In the genomic region with DNA sequence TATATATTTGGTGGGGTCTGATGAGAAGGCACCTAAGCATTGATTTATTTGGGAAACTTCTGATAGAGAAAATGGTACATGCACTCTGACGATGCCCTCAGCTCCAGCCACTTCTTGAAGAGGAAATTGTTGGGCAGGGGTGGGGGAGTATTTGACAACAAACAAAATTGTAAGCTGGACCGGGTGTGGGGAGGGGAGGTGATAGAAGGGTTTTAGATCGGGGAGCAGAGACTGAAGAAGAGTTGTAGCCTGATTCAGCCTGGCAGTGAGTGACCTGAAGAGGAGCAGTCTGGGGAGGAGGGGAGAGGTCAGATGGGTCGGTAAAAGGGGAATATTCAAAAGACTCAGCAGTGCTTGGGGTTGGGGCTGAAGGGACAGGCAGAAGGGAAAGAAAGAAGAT, we compare ENCODE assay signal across 36 cellular contexts.
"Had no signal": no experiment of that assay in that cellular context is flagged by ENCODE, and none has a peak within 500 bp of the region (broad histone marks: within the 10 kb centered on the region; RNA-seq: fewer than 3 reads in every experiment).

No MANE protein-coding gene starts in this region.

- H3K27me3 Mint-ChIP-seq: activated B cell treated with CpG ODN at 0.5 μM for 24 hours; activated CD4-positive, alpha-beta memory T cell treated with anti-CD3 and anti-CD28 coated beads for 36 hours; activated naive CD8-positive, alpha-beta T cell treated with anti-CD3 and anti-CD28 coated beads for 36 hours; activated T-helper 17 cell treated with anti-CD3 and anti-CD28 coated beads, Interleukin-2, amount 50 U/mL, for 72 hours had no signal

- H3K27ac Mint-ChIP-seq: activated B cell treated with CpG ODN at 0.5 μM for 24 hours; activated CD4-positive, alpha-beta memory T cell treated with anti-CD3 and anti-CD28 coated beads for 36 hours; activated naive CD8-positive, alpha-beta T cell treated with anti-CD3 and anti-CD28 coated beads for 36 hours; activated T-cell treated with anti-CD3 and anti-CD28 coated beads, Interleukin-2, amount 50 U/mL, for 72 hours; activated T-helper 17 cell treated with anti-CD3 and anti-CD28 coated beads, Interleukin-2, amount 50 U/mL, for 72 hours had no signal

- FAIRE-seq: K562 had no signal

- H3K4me1 ChIP-seq: Peyer's patch, SJCRH30 had no signal

- H3K4me1 Mint-ChIP-seq: activated B cell treated with CpG ODN at 0.5 μM for 24 hours; activated naive CD8-positive, alpha-beta T cell treated with anti-CD3 and anti-CD28 coated beads for 36 hours; activated T-helper 17 cell treated with anti-CD3 and anti-CD28 coated beads, Interleukin-2, amount 50 U/mL, for 72 hours had no signal

- H3K36me3 Mint-ChIP-seq: activated CD4-positive, alpha-beta memory T cell treated with anti-CD3 and anti-CD28 coated beads for 36 hours; activated naive CD8-positive, alpha-beta T cell treated with anti-CD3 and anti-CD28 coated beads for 36 hours had no signal

- H3K4me2 ChIP-seq: SK-N-SH had no signal

- ATAC-seq: activated T-cell treated with anti-CD3 and anti-CD28 coated beads, Interleukin-2, amount 50 U/mL, for 72 hours; activated T-helper 17 cell treated with anti-CD3 and anti-CD28 coated beads, Interleukin-2, amount 50 U/mL, for 72 hours; K562 had no signal

- H3K9me3 ChIP-seq: SJCRH30, SK-N-SH had no signal

- H3K27me3 ChIP-seq: brain microvascular endothelial cell, Peyer's patch, SJCRH30 had no signal

- H3K36me3 ChIP-seq: brain microvascular endothelial cell, Peyer's patch, SJCRH30 had no signal

- H3K4me3 ChIP-seq: K562, Peyer's patch, SJCRH30 had no signal

- DNase-seq: activated B cell treated with CpG ODN at 0.5 μM for 24 hours; activated CD4-positive, alpha-beta memory T cell treated with anti-CD3 and anti-CD28 coated beads for 36 hours; activated CD4-positive, alpha-beta T cell treated with anti-CD3 and anti-CD28 coated beads for 4 hours; activated CD4-positive, alpha-beta T cell treated with anti-CD3 and anti-CD28 coated beads, Interleukin-2, amount 50 U/mL, for 1 hour; activated CD4-positive, CD25-positive, alpha-beta regulatory T cell treated with anti-CD3 and anti-CD28 coated beads, Interleukin-2, amount 50 U/mL, for 72 hours; activated effector memory CD4-positive, alpha-beta T cell treated with anti-CD3 and anti-CD28 coated beads, Interleukin-2, amount 50 U/mL, for 16 hours; activated naive CD4-positive, alpha-beta T cell; activated naive CD4-positive, alpha-beta T cell treated with anti-CD3 and anti-CD28 coated beads, Interleukin-2, amount 50 U/mL, for 16 hours; activated naive CD8-positive, alpha-beta T cell treated with anti-CD3 and anti-CD28 coated beads for 36 hours; activated T-cell treated with anti-CD3 and anti-CD28 coated beads, Interleukin-2, amount 50 U/mL, for 1 hour; activated T-cell treated with anti-CD3 and anti-CD28 coated beads, Interleukin-2, amount 50 U/mL, for 72 hours; amniotic stem cell; aorta; brain microvascular endothelial cell; central memory CD4-positive, alpha-beta T cell; NCI-H1105; NCI-H1417 treated with DMSO at 0.1 percent for 48 hours; NCI-H187 treated with DMSO at 0.1 percent for 48 hours; NCI-H2081; NCI-H2171 treated with DMSO at 0.1 percent for 48 hours; NCI-H2227 treated with DMSO at 0.1 percent for 48 hours; NCI-H446 treated with DMSO at 0.1 percent for 48 hours; NCI-H524; NCI-H69; NCI-H82; Peyer's patch; SHP77; SJCRH30; SK-N-SH; T-helper 1 cell; T-helper 2 cell; T-helper 9 cell had no signal

- H3K9ac ChIP-seq: SK-N-SH had no signal

- H3K27ac ChIP-seq: brain microvascular endothelial cell, Peyer's patch, RWPE1, SJCRH30, VCaP had no signal

- H3K4me3 Mint-ChIP-seq: activated B cell treated with CpG ODN at 0.5 μM for 24 hours; activated CD4-positive, alpha-beta memory T cell treated with anti-CD3 and anti-CD28 coated beads for 36 hours; activated naive CD8-positive, alpha-beta T cell treated with anti-CD3 and anti-CD28 coated beads for 36 hours; activated T-cell treated with anti-CD3 and anti-CD28 coated beads, Interleukin-2, amount 50 U/mL, for 72 hours; activated T-helper 17 cell treated with anti-CD3 and anti-CD28 coated beads, Interleukin-2, amount 50 U/mL, for 72 hours had no signal
